19 cellular contexts compared by ENCODE assay signal in genomic region chr22:24954856-24955255, GRCh38. TPM values are rescaled to one million over a fixed set of nuclear protein-coding genes. Genes with fewer than 3 reads are reported as not detected.
DNase-seq lines count a peak whose midpoint lies in the region; ATAC-seq, FAIRE-seq and TF ChIP-seq lines count a peak whose summit lies in the region.
"Had no signal": no experiment of that assay in that cellular context is flagged by ENCODE, and none has a peak within 500 bp of the region (broad histone marks: within the 10 kb centered on the region; RNA-seq: fewer than 3 reads in every experiment).

No MANE protein-coding gene starts in this region.

- FAIRE-seq in HepG2 (lab: Jason Lieb, UNC) (no peak), HTR-8/SVneo (lab: Jason Lieb, UNC) (no peak)
- FAIRE-seq: A549, GM12891, GM19239 had no signal

- no peak for TF ChIP-seq POLR2A in HepG2 (IDR thresholded peaks at IDR 0.05; ENCODE audit: insufficient read depth in 1 of 2, low read depth in 2 of 2, low read length in 2 of 2)
- no peak for TF ChIP-seq POLR2A in right lobe of liver (IDR thresholded peaks at IDR 0.05)
- no peak for TF ChIP-seq POLR2A in prostate gland (IDR thresholded peaks at IDR 0.05)

- in situ Hi-C loops in HepG2 (cut with HindIII; ENCODE audit: extremely low pct_ligation_motif_present, low pct_unique_long_range_greater_than_20kb) (loop anchor here (5.0 kb wide), 1 partner anchor 72 kb away; no protein-coding TSS in a partner anchor), mammary epithelial cell (cut with MboI; ENCODE audit: low sequenced_read_pairs in 2 of 2) (loop anchor here in 1 of 2 donors (5.0 kb wide), 1 partner anchor 92 kb away; no protein-coding TSS in a partner anchor)

- no peaks in the 10 kb centered on the region for H3K36me3 ChIP-seq in HepG2 (replicated peaks in 1 of 2; ENCODE audit: control insufficient read depth in 1 of 2, insufficient read depth in 2 of 2, low read length in 2 of 2)
- H3K36me3 ChIP-seq in right lobe of liver: no peaks in the 10 kb centered on the region
- no peaks in the 10 kb centered on the region for H3K36me3 ChIP-seq in mammary epithelial cell (ENCODE audit: insufficient read depth, low read length)
- H3K36me3 ChIP-seq in prostate gland: no peaks in the 10 kb centered on the region
- H3K36me3 ChIP-seq: BLaER1 had no signal

- H2AFZ ChIP-seq in HepG2 (ENCODE audit: low read length) (no peak overlapping the region), mammary epithelial cell (ENCODE audit: low read depth, low read length) (no peak overlapping the region)

- no peaks in the 10 kb centered on the region for H3K9me3 Mint-ChIP-seq in nephron progenitor cell
- H3K9me3 Mint-ChIP-seq: CD4-positive, alpha-beta memory T cell had no signal

- H3K27me3 Mint-ChIP-seq in nephron progenitor cell (ENCODE audit: low read depth, poor library complexity): no peaks in the 10 kb centered on the region

- no peak overlapping the region for H3K4me3 ChIP-seq in HepG2 (replicated peaks in 1 of 3; ENCODE audit: insufficient read depth in 1 of 3, low read depth in 2 of 3, low read length in 3 of 3)
- H3K4me3 ChIP-seq in right lobe of liver: no peak overlapping the region
- no peak overlapping the region for H3K4me3 ChIP-seq in mammary epithelial cell (replicated peaks in 1 of 3; ENCODE audit: insufficient read depth in 1 of 3, low read depth in 2 of 3, low read length in 3 of 3)
- H3K4me3 ChIP-seq in prostate gland: no peak overlapping the region
- H3K4me3 ChIP-seq: BLaER1, SK-N-MC had no signal

- H4K20me1 ChIP-seq in HepG2 (ENCODE audit: insufficient read depth, low read length) (no peaks in the 10 kb centered on the region), mammary epithelial cell (ENCODE audit: insufficient read depth, low read length) (no peaks in the 10 kb centered on the region)
- H4K20me1 ChIP-seq: BLaER1 had no signal

- POLR2A ChIA-PET in HepG2 (lab: Yijun Ruan, JAX): interaction anchor here (1.3 kb wide), 1 partner anchor 11 kb away, joined by 9 read pairs; no protein-coding TSS in a partner anchor

- TF ChIP-seq EP300 in HepG2 (IDR thresholded peaks at IDR 0.05; ENCODE audit: low read depth in 2 of 2, low read length in 2 of 2) (no peak), HepG2 (CRISPR knock-in tag; IDR thresholded peaks at IDR 0.05; ENCODE audit: borderline replicate concordance) (no peak)

- H3K4me3 Mint-ChIP-seq in nephron progenitor cell: peak overlapping the region; percentile 37

- ATAC-seq in HepG2: no peak
- no peak for ATAC-seq in right lobe of liver
- ATAC-seq: A549 had no signal

- H3K4me2 ChIP-seq in HepG2 (ENCODE audit: low read depth, low read length) (peak overlapping the region; percentile 84), mammary epithelial cell (ENCODE audit: insufficient read depth, low read depth, low read length) (peak overlapping the region; percentile 23)
- H3K4me2 ChIP-seq: BLaER1 had no signal

- no peak for TF ChIP-seq RAD21 in HepG2 (CRISPR knock-in tag; IDR thresholded peaks at IDR 0.05)

- BruUV-seq in HepG2 (replicated peaks; lab: Mats Ljungman, UMichigan) (no TSS peak), mammary epithelial cell (replicated peaks; lab: Mats Ljungman, UMichigan) (no TSS peak)

- no peak for TF ChIP-seq CTCF in HepG2 (CRISPR knock-in tag; IDR thresholded peaks at IDR 0.05)
- TF ChIP-seq CTCF in right lobe of liver (IDR thresholded peaks at IDR 0.05): no peak
- TF ChIP-seq CTCF in mammary epithelial cell (conservative IDR thresholded peaks at IDR 0.05 in 1 of 2, IDR thresholded peaks at IDR 0.05 in 1 of 2; ENCODE audit: extremely low read depth in 1 of 2, insufficient read depth in 1 of 2, low read depth in 1 of 2, low read length in 2 of 2): no peak
- TF ChIP-seq CTCF in nephron progenitor cell (IDR thresholded peaks at IDR 0.05): no peak
- no peak for TF ChIP-seq CTCF in prostate gland (IDR thresholded peaks at IDR 0.05)

- H3K27me3 ChIP-seq in HepG2 (ENCODE audit: control insufficient read depth in 1 of 2, insufficient read depth in 2 of 2, low read length in 2 of 2): no peaks in the 10 kb centered on the region
- H3K27me3 ChIP-seq in right lobe of liver: no peaks in the 10 kb centered on the region
- no peaks in the 10 kb centered on the region for H3K27me3 ChIP-seq in mammary epithelial cell (ENCODE audit: insufficient read depth, low read length)
- H3K27me3 ChIP-seq in prostate gland (replicated peaks; ENCODE audit: insufficient read depth): no peaks in the 10 kb centered on the region

- dilution Hi-C loops in mammary epithelial cell (cut with HindIII; ENCODE audit: low sequenced_read_pairs): loop anchor here (5.0 kb wide), 2 partner anchors 97 to 212 kb away; no protein-coding TSS in a partner anchor

- DNase-seq in HepG2 (ENCODE audit: low spot score): no peak
- DNase-seq in right lobe of liver: no peak
- no peak for DNase-seq in mammary epithelial cell
- no peak for DNase-seq in nephron progenitor cell
- no peak for DNase-seq in COR-L47 (lab: John Stamatoyannopoulos, UW)
- DNase-seq in HTR-8/SVneo (ENCODE audit: insufficient read length, low spot score): no peak
- no peak for DNase-seq in prostate gland (ENCODE audit: low spot score)
- DNase-seq: CD4-positive, alpha-beta memory T cell; HCEC 1CT; NCI-H187; NCI-H2107; NCI-H2227 treated with DMSO at 0.1 percent for 48 hours; NCI-H510A treated with DMSO at 0.1 percent for 48 hours; Right ventricle myocardium superior had no signal

- intact Hi-C loops in HepG2 (cut with micrococcal nuclease; ENCODE audit: unreplicated experiment) (loop anchor here (5.0 kb wide), 1 partner anchor 72 kb away; no protein-coding TSS in a partner anchor), right lobe of liver (cut with DNase I) (loop anchor here (5.0 kb wide), 2 partner anchors 92 to 97 kb away; no protein-coding TSS in a partner anchor), mammary epithelial cell (cut with micrococcal nuclease) (no loop called here), prostate gland (cut with DNase I) (no loop called here)

- no peaks in the 10 kb centered on the region for H3K36me3 Mint-ChIP-seq in nephron progenitor cell (ENCODE audit: low read depth)
- H3K36me3 Mint-ChIP-seq: CD4-positive, alpha-beta memory T cell had no signal

- H3K79me2 ChIP-seq in HepG2 (ENCODE audit: insufficient read depth, low read length) (peaks cover 38% of the 10 kb centered on the region), mammary epithelial cell (ENCODE audit: insufficient read depth, low read length) (peaks cover 68% of the 10 kb centered on the region)

- peaks cover 41% of the 10 kb centered on the region for H3K4me1 ChIP-seq in HepG2 (ENCODE audit: insufficient read depth, low read length)
- peaks cover 0 to 11% (median 4%) of the 10 kb centered on the region in 4 donors for H3K4me1 ChIP-seq in right lobe of liver
- H3K4me1 ChIP-seq in mammary epithelial cell (ENCODE audit: insufficient read depth, low read length): peaks cover 41% of the 10 kb centered on the region
- peaks cover 8% of the 10 kb centered on the region for H3K4me1 ChIP-seq in prostate gland (replicated peaks)

- peaks cover 54% of the 10 kb centered on the region for H3K4me1 Mint-ChIP-seq in nephron progenitor cell

- CTCF ChIA-PET in HepG2 (lab: Yijun Ruan, JAX; ENCODE audit: low intra/inter-chr PET ratio, low total read pairs): no interaction called here
- CTCF ChIA-PET in mammary epithelial cell (lab: Charles Lee; ENCODE audit: low non-redundant PET): no interaction called here

- H3K9me3 ChIP-seq in HepG2 (ENCODE audit: low read length) (no peaks in the 10 kb centered on the region), right lobe of liver (no peaks in the 10 kb centered on the region), mammary epithelial cell (replicated peaks; ENCODE audit: insufficient read depth, low read length) (no peaks in the 10 kb centered on the region), prostate gland (no peaks in the 10 kb centered on the region)
- H3K9me3 ChIP-seq: A549, BLaER1 had no signal

- H3K9ac ChIP-seq in HepG2 (ENCODE audit: insufficient read depth, low read depth, low read length) (no peak overlapping the region), mammary epithelial cell (ENCODE audit: insufficient read depth, low read length) (no peak overlapping the region)
- H3K9ac ChIP-seq: BLaER1 had no signal

- H3K27ac ChIP-seq in HepG2 (ENCODE audit: extremely low read length, insufficient read depth, low read length): no peak overlapping the region
- H3K27ac ChIP-seq in right lobe of liver: no peak overlapping the region
- H3K27ac ChIP-seq in mammary epithelial cell (ENCODE audit: insufficient read depth, low read depth, low read length): no peak overlapping the region
- H3K27ac ChIP-seq in prostate gland: no peak overlapping the region
- H3K27ac ChIP-seq: BLaER1, SK-N-MC had no signal

- H3K27ac Mint-ChIP-seq in nephron progenitor cell: no peak overlapping the region

- 84% methylated on average over 8 of the region's 8 CpGs for WGBS in HepG2 (ENCODE audit: low lambda C conversion rate)
- WGBS in right lobe of liver (ENCODE audit: insufficient coverage, low coverage, low lambda C conversion rate, missing lambda C conversion rate): 92% methylated on average over 2 of the region's 8 CpGs
- WGBS in mammary epithelial cell (ENCODE audit: low coverage, missing lambda C conversion rate): 93% methylated on average over 3 of the region's 8 CpGs
- WGBS in prostate gland: 93% methylated on average over 8 of the region's 8 CpGs

RNA-seq across cellular contexts. Expression of gene KIAA1671, which starts 2.3 kb away (rescaled TPM):
- total RNA-seq in HepG2 (2016; rRNA removed; fragmentation: Illumina TruSeq; extraction: Trizol) (12.0 and 13.5 TPM in 2 replicates), right lobe of liver (10 to 100 TPM; 31.1 to 56.6 (median 39.2) TPM), mammary epithelial cell (10 to 100 TPM; 38.4 to 48.8 TPM), prostate gland (10 to 100 TPM; 44.8 to 53.1 TPM)
- total RNA-seq in HepG2 (2016; cell fraction: cytosol; rRNA removed; fragmentation: Illumina TruSeq; extraction: Trizol; ENCODE audit: low read depth): 1.2 and 1.5 TPM in 2 replicates
- total RNA-seq in HepG2 (2016; cell fraction: insoluble cytoplasmic fraction; rRNA removed; fragmentation: Illumina TruSeq; extraction: Trizol): 10.6 and 12.4 TPM in 2 replicates
- 5.9 TPM in 2 replicates for total RNA-seq in HepG2 (2016; cell fraction: membrane; rRNA removed; fragmentation: Illumina TruSeq; extraction: Trizol)
- 18.9 and 21.9 TPM in 2 replicates for total RNA-seq in HepG2 (2016; cell fraction: nucleus; rRNA removed; fragmentation: Illumina TruSeq; extraction: Trizol)
- polyA plus RNA-seq in HepG2 (2011; rRNA removed) (13.6 and 13.7 TPM in 2 replicates), mammary epithelial cell (11.8 TPM)
- 6.1 and 8.9 TPM in 2 replicates for polyA plus RNA-seq in HepG2 (2011; cell fraction: cytosol; rRNA removed)
- polyA plus RNA-seq in HepG2 (2011; cell fraction: nucleus; rRNA removed): 14.1 and 14.4 TPM in 2 replicates
- 8.2 and 9.7 TPM in 2 replicates for polyA plus RNA-seq in HepG2 (2012)
- 0.76 and 0.78 TPM in 2 replicates for polyA plus RNA-seq in HepG2 (2016; cell fraction: cytosol; fragmentation: Illumina TruSeq; extraction: Trizol; ENCODE audit: low read depth)
- 10.8 and 14.0 TPM in 2 replicates for polyA plus RNA-seq in HepG2 (2016; cell fraction: insoluble cytoplasmic fraction; fragmentation: Illumina TruSeq; extraction: Trizol; ENCODE audit: low read depth)
- 2.0 and 2.7 TPM in 2 replicates for polyA plus RNA-seq in HepG2 (2016; cell fraction: membrane; fragmentation: Illumina TruSeq; extraction: Trizol; ENCODE audit: low read depth)
- polyA plus RNA-seq in HepG2 (2016; cell fraction: nucleus; fragmentation: Illumina TruSeq; extraction: Trizol; ENCODE audit: insufficient read depth, low read depth): 16.4 and 16.6 TPM in 2 replicates
- polyA minus RNA-seq in HepG2 (2011; rRNA and poly(A)+ RNA removed; ENCODE audit: low replicate concordance): 20.3 and 22.7 TPM in 2 replicates
- 12.7 and 14.7 TPM in 2 replicates for polyA minus RNA-seq in HepG2 (2011; cell fraction: cytosol; rRNA and poly(A)+ RNA removed)
- 27.4 and 35.6 TPM in 2 replicates for polyA minus RNA-seq in HepG2 (2011; cell fraction: nucleus; rRNA and poly(A)+ RNA removed)
- polyA minus RNA-seq in mammary epithelial cell: 60.7 TPM

RNA-seq across cellular contexts. Expression of gene LHFPL7, which starts 8.4 kb away (rescaled TPM):
- total RNA-seq in HepG2 (2016; rRNA removed; fragmentation: Illumina TruSeq; extraction: Trizol) (not detected in 2 replicates), right lobe of liver (not detected), mammary epithelial cell (under 1 TPM in 1 of 2 donors, not detected in 1; 0.33 TPM), prostate gland (not detected)
- not detected in 2 replicates for total RNA-seq in HepG2 (2016; cell fraction: cytosol; rRNA removed; fragmentation: Illumina TruSeq; extraction: Trizol; ENCODE audit: low read depth)
- total RNA-seq in HepG2 (2016; cell fraction: insoluble cytoplasmic fraction; rRNA removed; fragmentation: Illumina TruSeq; extraction: Trizol): not detected in 2 replicates
- total RNA-seq in HepG2 (2016; cell fraction: membrane; rRNA removed; fragmentation: Illumina TruSeq; extraction: Trizol): not detected in 2 replicates
- total RNA-seq in HepG2 (2016; cell fraction: nucleus; rRNA removed; fragmentation: Illumina TruSeq; extraction: Trizol): not detected in 2 replicates
- polyA plus RNA-seq in HepG2 (2011; rRNA removed) (not detected in 2 replicates), mammary epithelial cell (0.11 TPM)
- polyA plus RNA-seq in HepG2 (2011; cell fraction: cytosol; rRNA removed): not detected in 2 replicates
- not detected in 2 replicates for polyA plus RNA-seq in HepG2 (2011; cell fraction: nucleus; rRNA removed)
- not detected in 2 replicates for polyA plus RNA-seq in HepG2 (2012)
- polyA plus RNA-seq in HepG2 (2016; cell fraction: cytosol; fragmentation: Illumina TruSeq; extraction: Trizol; ENCODE audit: low read depth): not detected in 2 replicates
- polyA plus RNA-seq in HepG2 (2016; cell fraction: insoluble cytoplasmic fraction; fragmentation: Illumina TruSeq; extraction: Trizol; ENCODE audit: low read depth): not detected in 2 replicates
- not detected in 2 replicates for polyA plus RNA-seq in HepG2 (2016; cell fraction: membrane; fragmentation: Illumina TruSeq; extraction: Trizol; ENCODE audit: low read depth)
- not detected in 2 replicates for polyA plus RNA-seq in HepG2 (2016; cell fraction: nucleus; fragmentation: Illumina TruSeq; extraction: Trizol; ENCODE audit: insufficient read depth, low read depth)
- polyA minus RNA-seq in HepG2 (2011; rRNA and poly(A)+ RNA removed; ENCODE audit: low replicate concordance): not detected in 2 replicates
- not detected in 2 replicates for polyA minus RNA-seq in HepG2 (2011; cell fraction: cytosol; rRNA and poly(A)+ RNA removed)
- polyA minus RNA-seq in HepG2 (2011; cell fraction: nucleus; rRNA and poly(A)+ RNA removed): not detected in 2 replicates
- not detected for polyA minus RNA-seq in mammary epithelial cell
- total RNA-seq: CD4-positive, alpha-beta memory T cell; Right ventricle myocardium superior had no signal
- polyA plus RNA-seq: A549; CD4-positive, alpha-beta memory T cell had no signal

Comparison
In these comparisons a context has a peak if more than half of its experiments do, and no peak if none do; other contexts are left out.
1. intact Hi-C loops: an anchor here in HepG2 (5.0 kb wide) and right lobe of liver (5.0 kb wide); none called in mammary epithelial cell and prostate gland.